Comparison of ENCODE assay signal across 8 cellular contexts in genomic region chr2:191150121-191150450, GRCh38. TPM values are rescaled to one million over a fixed set of nuclear protein-coding genes. Genes with fewer than 3 reads are reported as not detected.
DNase-seq lines count a peak whose midpoint lies in the region; ATAC-seq and TF ChIP-seq lines count a peak whose summit lies in the region.

No MANE protein-coding gene starts in this region.

- DNase-seq in RWPE2 (ENCODE audit: low spot score): no peak
- DNase-seq in glutamatergic neuron: no peak
- DNase-seq in HEK293T (ENCODE audit: extremely low spot score): no peak
- DNase-seq in GM03348 (ENCODE audit: low spot score): no peak
- no peak for DNase-seq in amygdala (lab: John Stamatoyannopoulos, UW)

- ATAC-seq in GM18858 (IDR thresholded peaks at IDR 0.05; ENCODE audit: unreplicated experiment): peak; percentile 3
- peak; percentile 31 for ATAC-seq in HG02610 (IDR thresholded peaks at IDR 0.05; ENCODE audit: unreplicated experiment)
- ATAC-seq in RWPE2 (ENCODE audit: low read depth): no peak

- no peak overlapping the region for H3K27ac ChIP-seq in RWPE2 (ENCODE audit: poor library complexity, severe bottlenecking)
- H3K27ac ChIP-seq in skeletal muscle tissue (ENCODE audit: low read depth, low read length): no peak overlapping the region

- TF ChIP-seq CTCF in RWPE2 (IDR thresholded peaks at IDR 0.05; ENCODE audit: poor library complexity, severe bottlenecking): no peak
- TF ChIP-seq CTCF in glutamatergic neuron (IDR thresholded peaks at IDR 0.05; ENCODE audit: partially characterized antibody, unreplicated experiment): no peak

- H3K36me3 ChIP-seq in RWPE2 (ENCODE audit: low read depth): no peaks in the 10 kb centered on the region
- H3K36me3 ChIP-seq in skeletal muscle tissue (ENCODE audit: control insufficient read depth in 3 of 3, insufficient read depth in 3 of 3, low read length in 3 of 3): no peaks in the 10 kb centered on the region

- peak overlapping the region; percentile 33 for H3K4me3 ChIP-seq in RWPE2 (ENCODE audit: severe bottlenecking)
- H3K4me3 ChIP-seq in skeletal muscle tissue (ENCODE audit: low read length in 3 of 3): peak overlapping the region; percentile 57 to 71 (median 69)

- POLR2A ChIA-PET in HEK293T (lab: Yijun Ruan, JAX): no interaction called here

- CTCF ChIA-PET in HEK293T (lab: Yijun Ruan, JAX): interaction anchor here (2.2 kb wide), 1 partner anchor 97 kb away, joined by 7 read pairs; no protein-coding TSS in a partner anchor

- no peaks in the 10 kb centered on the region for H3K9me3 Mint-ChIP-seq in glutamatergic neuron (ENCODE audit: unreplicated experiment)

- no peaks in the 10 kb centered on the region for H3K36me3 Mint-ChIP-seq in glutamatergic neuron (ENCODE audit: unreplicated experiment)

- no peak overlapping the region for H3K27ac Mint-ChIP-seq in glutamatergic neuron (ENCODE audit: unreplicated experiment)

- no peaks in the 10 kb centered on the region for H3K4me1 Mint-ChIP-seq in glutamatergic neuron (ENCODE audit: low read depth, unreplicated experiment)

- no peaks in the 10 kb centered on the region for H3K4me1 ChIP-seq in RWPE2 (ENCODE audit: insufficient read depth, poor library complexity, severe bottlenecking)
- peaks cover 0 to 9% (median 5%) of the 10 kb centered on the region in 3 donors for H3K4me1 ChIP-seq in skeletal muscle tissue (ENCODE audit: control insufficient read depth in 3 of 3, insufficient read depth in 3 of 3, low read length in 3 of 3)

- H3K9me3 ChIP-seq in RWPE2 (ENCODE audit: severe bottlenecking) (no peaks in the 10 kb centered on the region), skeletal muscle tissue (ENCODE audit: control insufficient read depth in 3 of 3, low read length in 3 of 3) (no peaks in the 10 kb centered on the region)

- H3K27me3 ChIP-seq in RWPE2 (ENCODE audit: insufficient read depth, poor library complexity, severe bottlenecking) (no peaks in the 10 kb centered on the region), skeletal muscle tissue (ENCODE audit: control insufficient read depth in 3 of 3, insufficient read depth in 3 of 3, low read length in 3 of 3) (no peaks in the 10 kb centered on the region)

- H3K9ac ChIP-seq in skeletal muscle tissue (ENCODE audit: low read depth in 1 of 3, low read length in 3 of 3): peak overlapping the region in 1 of 3 donors; percentile 34

- H3K4me3 Mint-ChIP-seq in glutamatergic neuron (ENCODE audit: unreplicated experiment): peak overlapping the region; percentile 84

- peaks cover 2% of the 10 kb centered on the region for H3K27me3 Mint-ChIP-seq in glutamatergic neuron (ENCODE audit: unreplicated experiment)

TF ChIP-seq in HEK293T, 16 proteins besides CTCF, POLR2A, EP300 and RAD21:
- TF ChIP-seq SP1 (IDR thresholded peaks at IDR 0.05): no peak
- TF ChIP-seq ELF4 (IDR thresholded peaks at IDR 0.05): no peak
- TF ChIP-seq BHLHE40 (IDR thresholded peaks at IDR 0.05; ENCODE audit: borderline replicate concordance): no peak
- TF ChIP-seq FOXM1 (IDR thresholded peaks at IDR 0.05; ENCODE audit: borderline replicate concordance): no peak
- TF ChIP-seq L3MBTL2 (conservative IDR thresholded peaks at IDR 0.05): no peak
- TF ChIP-seq SUZ12 (IDR thresholded peaks at IDR 0.05): no peak

RNA-seq across cellular contexts. Expression of gene STAT4, which starts 0.7 kb away (rescaled TPM):
- total RNA-seq in glutamatergic neuron (ENCODE audit: unreplicated experiment): 0.74 TPM
- total RNA-seq in skeletal muscle tissue: 2.6 TPM
